17 cellular contexts compared by ENCODE assay signal in the genomic region with DNA sequence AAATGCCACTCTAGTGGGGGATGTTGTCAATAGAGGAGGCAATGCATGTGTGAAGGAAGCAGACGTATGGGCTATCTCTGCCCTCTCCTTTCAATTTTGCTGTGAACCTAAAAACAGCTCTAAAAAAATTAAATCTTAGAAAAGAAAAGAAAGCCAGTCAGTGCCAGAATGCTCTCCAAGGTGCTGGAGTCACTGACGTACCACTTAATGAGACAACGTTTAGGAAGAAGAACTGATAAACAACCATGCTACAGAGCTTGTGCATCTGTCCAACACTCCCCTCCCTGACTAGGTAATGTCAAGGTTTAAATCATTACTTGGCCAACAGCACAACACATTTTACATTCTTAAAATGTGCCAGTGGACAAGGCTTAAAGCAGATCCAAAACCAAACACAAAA. TPM values are rescaled to one million over a fixed set of nuclear protein-coding genes. Genes with fewer than 3 reads are reported as not detected.
DNase-seq lines count a peak whose midpoint lies in the region; ATAC-seq, FAIRE-seq and TF ChIP-seq lines count a peak whose summit lies in the region.
"Had no signal": no experiment of that assay in that cellular context is flagged by ENCODE, and none has a peak within 500 bp of the region (broad histone marks: within the 10 kb centered on the region; RNA-seq: fewer than 3 reads in every experiment).

No MANE protein-coding gene starts in this region.

- H2AFZ ChIP-seq in GM23338: no peak overlapping the region
- H2AFZ ChIP-seq in osteoblast (ENCODE audit: low read length): no peak overlapping the region

- peak; percentile 22 for DNase-seq in GM23338 (ENCODE audit: low spot score)
- peak; percentile 29 to 43 for DNase-seq in Kasumi-1 (lab: John Stamatoyannopoulos, UW)
- peak; percentile 28 for DNase-seq in fibroblast of pulmonary artery (ENCODE audit: low read depth)
- DNase-seq in osteoblast (ENCODE audit: insufficient read length, low spot score, missing footprints): peak; percentile 78
- no peak for DNase-seq in NCI-H1048 (lab: John Stamatoyannopoulos, UW)
- DNase-seq in GM12891 (ENCODE audit: insufficient read length, low spot score): no peak
- DNase-seq: C1 segment of cervical spinal cord, Caco-2, NCI-H2029, NCI-H2171 treated with DMSO at 0.1 percent for 48 hours, NCI-H510A, NCI-H82, Peyer's patch, SHP77 had no signal

- peaks cover 37% of the 10 kb centered on the region for H3K36me3 Mint-ChIP-seq in GM23338 (ENCODE audit: low read depth)

- ATAC-seq in GM23338: no peak
- no peak for ATAC-seq in GM19455 (IDR thresholded peaks at IDR 0.05; ENCODE audit: unreplicated experiment)

- no peaks in the 10 kb centered on the region for H3K9me3 ChIP-seq in osteoblast (ENCODE audit: low read depth, low read length)
- H3K9me3 ChIP-seq: Caco-2, Peyer's patch had no signal

- FAIRE-seq in GM12891 (lab: Jason Lieb, UNC): no peak
- FAIRE-seq: GM12892, H1 had no signal

- no peak for TF ChIP-seq POLR2A in GM12891 (IDR thresholded peaks at IDR 0.05; ENCODE audit: low read depth, low read length)

- H3K36me3 ChIP-seq in GM23338 (ENCODE audit: insufficient read depth) (0 out of 2 replicates have a peak, but pooled peaks cover 7% of the 10 kb centered on the region), osteoblast (ENCODE audit: insufficient read depth, low read length) (peaks cover 5% of the 10 kb centered on the region)

- no peak overlapping the region for H3K4me3 Mint-ChIP-seq in GM23338

- H3K27ac Mint-ChIP-seq in GM23338: no peak overlapping the region

- H3K27ac ChIP-seq in GM23338 (ENCODE audit: low read depth): no peak overlapping the region
- H3K27ac ChIP-seq in osteoblast (ENCODE audit: low read depth, low read length): no peak overlapping the region
- H3K27ac ChIP-seq: Peyer's patch had no signal

- H3K27me3 ChIP-seq in GM23338 (ENCODE audit: insufficient read depth): no peaks in the 10 kb centered on the region
- H3K27me3 ChIP-seq in osteoblast (ENCODE audit: insufficient read depth, low read length): no peaks in the 10 kb centered on the region
- H3K27me3 ChIP-seq: Peyer's patch had no signal

- H3K4me3 ChIP-seq in GM23338 (no peak overlapping the region), fibroblast of pulmonary artery (replicated peaks; ENCODE audit: low read depth, low read length) (no peak overlapping the region), osteoblast (ENCODE audit: insufficient read depth, low read length) (no peak overlapping the region)
- H3K4me3 ChIP-seq: Peyer's patch had no signal

- H3K9me2 ChIP-seq in GM23338 (ENCODE audit: insufficient read depth): no peaks in the 10 kb centered on the region

- peaks cover 1% of the 10 kb centered on the region for H3K27me3 Mint-ChIP-seq in GM23338 (ENCODE audit: insufficient read depth, low read depth, poor library complexity)

- H3K4me1 ChIP-seq in GM23338 (ENCODE audit: insufficient read depth) (no peaks in the 10 kb centered on the region), osteoblast (ENCODE audit: insufficient read depth, low read length) (no peaks in the 10 kb centered on the region)
- H3K4me1 ChIP-seq: Caco-2, Peyer's patch had no signal

- H3K79me2 ChIP-seq in GM23338 (replicated peaks; ENCODE audit: insufficient read depth) (peaks cover 37% of the 10 kb centered on the region), osteoblast (ENCODE audit: insufficient read depth, low read length) (peaks cover 36% of the 10 kb centered on the region)

- no peaks in the 10 kb centered on the region for H3F3A ChIP-seq in GM23338 (replicated peaks; ENCODE audit: low read depth)

- H4K20me1 ChIP-seq in GM23338 (replicated peaks; ENCODE audit: insufficient read depth) (peaks cover 10% of the 10 kb centered on the region; the same call in 1 of the 2 replicates), osteoblast (ENCODE audit: insufficient read depth, low read length) (peaks cover 41% of the 10 kb centered on the region)

- no peak for TF ChIP-seq CTCF in GM23338 (conservative IDR thresholded peaks at IDR 0.05; ENCODE audit: low read depth in 2 of 2)
- no peak for TF ChIP-seq CTCF in fibroblast of pulmonary artery (IDR thresholded peaks at IDR 0.05; ENCODE audit: low read length, missing control alignments)
- no peak for TF ChIP-seq CTCF in osteoblast (IDR thresholded peaks at IDR 0.05; ENCODE audit: extremely low read depth, low read depth, low read length)

- no peaks in the 10 kb centered on the region for H3K4me1 Mint-ChIP-seq in GM23338

- no peak overlapping the region for H3K4me2 ChIP-seq in GM23338
- no peak overlapping the region for H3K4me2 ChIP-seq in osteoblast (ENCODE audit: insufficient read depth, low read length)

- peaks cover 14% of the 10 kb centered on the region; the same call in 2 of the 3 replicates for H3K9me3 Mint-ChIP-seq in GM23338

TF ChIP-seq in GM23338, 12 proteins besides CTCF, POLR2A, EP300 and RAD21:
- TF ChIP-seq JUNB (IDR thresholded peaks at IDR 0.05; ENCODE audit: unreplicated experiment) (no peak), REST (IDR thresholded peaks at IDR 0.05; ENCODE audit: unreplicated experiment) (peak; percentile 67), EZH2phosphoT487 (IDR thresholded peaks at IDR 0.05; ENCODE audit: unreplicated experiment) (no peak)

TF ChIP-seq in GM12891, 5 proteins besides CTCF, POLR2A, EP300 and RAD21:
- TF ChIP-seq TAF1 (IDR thresholded peaks at IDR 0.05; ENCODE audit: low read depth, low read length) (no peak), PAX5 (IDR thresholded peaks at IDR 0.05; ENCODE audit: insufficient read depth, low read length, severe bottlenecking) (no peak)

RNA-seq across cellular contexts. Expression of gene ARMH3, which starts 15.7 kb away (rescaled TPM):
- 11.1 and 97.4 TPM in 2 replicates for total RNA-seq in GM23338 (2014; rRNA removed; shearing (Covaris generic))
- 8.0 and 8.7 TPM in 2 replicates for polyA plus RNA-seq in GM23338 (2016; fragmentation: Nextera tagmentation; extraction: Ambion mirVana)
- total RNA-seq in osteoblast: 9.1 and 9.4 TPM in 2 replicates
- 15.8 TPM for polyA plus RNA-seq in GM12891 (2012; ENCODE audit: low read depth, missing spikeins)

RNA-seq across cellular contexts. Expression of gene HPS6, which starts 24.8 kb away (rescaled TPM):
- total RNA-seq in GM23338 (2014; rRNA removed; shearing (Covaris generic)): 20.3 and 28.7 TPM in 2 replicates
- polyA plus RNA-seq in GM23338 (2016; fragmentation: Nextera tagmentation; extraction: Ambion mirVana): 4.2 and 4.3 TPM in 2 replicates
- 26.8 and 31.5 TPM in 2 replicates for total RNA-seq in osteoblast
- 10.1 TPM for polyA plus RNA-seq in GM12891 (2012; ENCODE audit: low read depth, missing spikeins)

Comparison
In these comparisons a context has a peak if more than half of its experiments do, and no peak if none do; other contexts are left out.
1. DNase-seq: peak in GM23338 (single experiment), Kasumi-1 (2 of 2), fibroblast of pulmonary artery (single experiment) and osteoblast (single experiment); none in NCI-H1048 (single experiment) and GM12891 (single experiment).